11 cellular contexts compared by ENCODE assay signal in genomic region chr4:121278811-121279368, GRCh38.
DNase-seq lines count a peak whose midpoint lies in the region; ATAC-seq and TF ChIP-seq lines count a peak whose summit lies in the region.
"Had no signal": no experiment of that assay in that cellular context is flagged by ENCODE, and none has a peak within 500 bp of the region (broad histone marks: within the 10 kb centered on the region; RNA-seq: fewer than 3 reads in every experiment).

No MANE protein-coding gene starts in this region.

- ATAC-seq in GM18520 (IDR thresholded peaks at IDR 0.05; ENCODE audit: unreplicated experiment), result peak; percentile 89
- ATAC-seq in HG03521 (IDR thresholded peaks at IDR 0.05; ENCODE audit: unreplicated experiment), result peak; percentile 70

- H3K9me3 ChIP-seq in stomach, result peaks cover 0 to 10% (median 3%) of the 10 kb centered on the region in 4 donors

- no peaks in the 10 kb centered on the region for H3K36me3 Mint-ChIP-seq in HFFc6 (ENCODE audit: low read depth)

- DNase-seq in A172 (ENCODE audit: low spot score) (peak; percentile 25), HFFc6 (peak; percentile 45), DMS 273 treated with DMSO at 0.1 percent for 48 hours (lab: John Stamatoyannopoulos, UW) (no peak), OCI-M1 (lab: John Stamatoyannopoulos, UW) (no peak), stomach (no peak), HPDE6-E6E7 (ENCODE audit: extremely low spot score) (no peak)
- DNase-seq: NCI-H526 treated with DMSO at 0.1 percent for 48 hours had no signal

- H3K4me1 ChIP-seq in stomach, result no peaks in the 10 kb centered on the region

- WGBS in stomach, 5 donors, result 69 to 85% (median 84%) methylated on average over 4 of the region's 4 CpGs

- H3K9me3 Mint-ChIP-seq in HFFc6, result no peaks in the 10 kb centered on the region; the same call in 1 of the 2 replicates

- H3K36me3 ChIP-seq in stomach, result no peaks in the 10 kb centered on the region

- H3K27me3 ChIP-seq in stomach, result peaks cover 0 to 6% (median 6%) of the 10 kb centered on the region in 3 donors

- H3K27ac ChIP-seq in stomach, result no peak overlapping the region
- H3K27ac ChIP-seq: skin epidermis, VCaP had no signal

- H3K4me1 Mint-ChIP-seq in HFFc6 (ENCODE audit: low read depth), result peaks cover 11% of the 10 kb centered on the region; the same call in 1 of the 2 replicates

- H3K27ac Mint-ChIP-seq in HFFc6, result no peak overlapping the region; the same call in 1 of the 2 replicates

- no peak for TF ChIP-seq EP300 in stomach (IDR thresholded peaks at IDR 0.05)

- no peak overlapping the region for H3K4me3 Mint-ChIP-seq in HFFc6

- intact Hi-C loops in stomach (cut with DNase I; ENCODE audit: low total_unique reads), result no loop called here

- peaks cover 3% of the 10 kb centered on the region; the same call in 1 of the 2 replicates for H3K27me3 Mint-ChIP-seq in HFFc6 (ENCODE audit: insufficient read depth)

- TF ChIP-seq CTCF in HFFc6 (IDR thresholded peaks at IDR 0.05), result no peak
- TF ChIP-seq CTCF in stomach (IDR thresholded peaks at IDR 0.05), result no peak

- TF ChIP-seq POLR2A in stomach (IDR thresholded peaks at IDR 0.05), result no peak

- H3K4me3 ChIP-seq in stomach, result no peak overlapping the region
- H3K4me3 ChIP-seq: skin epidermis had no signal

Comparison
In these comparisons a context has a peak if more than half of its experiments do, and no peak if none do; other contexts are left out.
1. DNase-seq: peak in A172 (single experiment) and HFFc6 (single experiment); none in DMS 273 treated with DMSO at 0.1 percent for 48 hours (single experiment), OCI-M1 (single experiment), stomach (single experiment) and HPDE6-E6E7 (single experiment).